8 cellular contexts compared by ENCODE assay signal in the genomic region with DNA sequence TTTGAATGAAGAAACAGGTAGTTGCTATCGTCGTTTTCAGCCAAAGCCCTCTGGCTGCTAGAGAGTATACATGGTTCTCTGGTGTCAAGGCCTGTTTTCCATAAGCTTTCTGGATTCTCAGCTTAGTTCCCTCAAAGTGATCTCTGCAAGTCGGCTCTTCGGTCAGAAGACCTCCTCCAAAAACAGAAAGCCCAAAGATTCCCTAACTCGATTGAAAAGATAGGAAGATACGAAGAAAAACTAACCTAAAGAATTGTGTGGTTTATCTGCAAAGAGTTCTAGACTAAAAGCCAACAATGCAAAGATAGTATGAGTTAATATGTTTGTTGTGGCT. TPM values are rescaled to one million over a fixed set of nuclear protein-coding genes. Genes with fewer than 3 reads are reported as not detected.
A peak's percentile ranks its signal among the peaks of the same experiment; 100 is the strongest.
DNase-seq lines count a peak whose midpoint lies in the region; ATAC-seq and TF ChIP-seq lines count a peak whose summit lies in the region.

No MANE protein-coding gene starts in this region.

- DNase-seq in G401 (ENCODE audit: low spot score) (peak; percentile 66), SW480 (ENCODE audit: low spot score) (peak; percentile 0), fibroblast of the aortic adventitia (ENCODE audit: low read depth) (peak; percentile 36), pons (ENCODE audit: low spot score) (peak; percentile 53)

- ATAC-seq in HG02588 (IDR thresholded peaks at IDR 0.05; ENCODE audit: unreplicated experiment) (peak; percentile 4), HG03521 (IDR thresholded peaks at IDR 0.05; ENCODE audit: unreplicated experiment) (no peak), HG03139 (IDR thresholded peaks at IDR 0.05; ENCODE audit: unreplicated experiment) (no peak)
- no peak for ATAC-seq in activated CD4-positive, CD25-positive, alpha-beta regulatory T cell treated with anti-CD3 and anti-CD28 coated beads, Interleukin-2, amount 50 U/mL, for 24 hours

- TF ChIP-seq CTCF in fibroblast of the aortic adventitia (IDR thresholded peaks at IDR 0.05; ENCODE audit: insufficient read depth, low read length): no peak

- in situ Hi-C loops in G401 (cut with HindIII; ENCODE audit: low sequenced_read_pairs): no loop called here

- peak overlapping the region; percentile 95 for H3K4me3 ChIP-seq in fibroblast of the aortic adventitia (ENCODE audit: low read depth, low read length)

RNA-seq across cellular contexts. Expression of gene ASCC3, which starts 0.5 kb away (rescaled TPM):
- total RNA-seq in G401 (2014; rRNA removed; shearing (Covaris generic)): 31.3 and 43.8 TPM in 2 replicates
- 87.5 and 132 TPM in 2 replicates for total RNA-seq in fibroblast of the aortic adventitia (ENCODE audit: low replicate concordance)

Comparison
In these comparisons a context has a peak if more than half of its experiments do, and no peak if none do; other contexts are left out.
1. DNase-seq: peak in every context shown above with its lines; median percentile 66 in G401; 53 in pons; 36 in fibroblast of the aortic adventitia; 0 in SW480.